ENCODE assay signal across 8 cellular contexts in the genomic region with DNA sequence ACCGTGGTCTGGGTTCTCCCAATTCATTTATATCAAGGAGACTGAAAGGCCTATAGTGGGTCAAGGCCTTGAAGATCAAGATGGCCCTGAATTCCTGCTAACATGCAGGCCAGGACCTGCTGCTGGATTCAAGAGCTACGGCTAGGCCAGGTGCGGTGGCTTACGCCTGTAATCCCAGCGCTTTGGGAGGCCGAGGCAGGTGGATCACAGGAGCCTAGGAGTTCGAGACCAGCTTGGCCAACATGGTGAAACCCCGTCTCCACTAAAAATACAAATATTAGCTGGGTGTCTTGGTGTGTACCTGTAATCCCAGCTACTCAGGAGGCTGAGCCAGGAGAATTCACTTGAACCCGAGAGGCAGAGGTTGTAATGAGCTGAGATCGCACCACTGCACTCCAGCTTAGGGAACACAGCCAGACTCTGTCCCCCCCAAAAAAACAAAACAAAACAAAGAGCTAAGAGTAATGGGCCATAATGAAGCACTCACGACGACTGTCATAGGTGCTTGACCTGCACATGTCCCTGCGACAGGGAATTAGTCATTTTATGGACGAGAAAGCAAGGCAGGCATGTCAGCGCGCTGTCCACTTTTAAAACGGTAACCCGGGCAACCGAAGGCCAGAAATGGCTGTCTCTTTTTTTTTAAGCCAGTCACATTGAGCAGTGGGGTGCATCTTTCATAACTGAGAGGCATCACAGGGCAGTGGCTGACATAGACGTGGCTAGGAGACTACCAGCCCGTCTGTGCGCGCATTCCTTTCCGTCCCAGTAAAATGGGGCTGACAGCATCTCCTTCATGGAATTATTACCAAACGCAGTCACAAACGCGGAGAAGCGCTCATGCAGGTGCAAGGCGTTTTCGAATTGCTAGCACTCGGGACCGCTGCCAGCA. TPM values are rescaled to one million over a fixed set of nuclear protein-coding genes. Genes with fewer than 3 reads are reported as not detected.
A peak's percentile ranks its signal among the peaks of the same experiment; 100 is the strongest.
DNase-seq lines count a peak whose midpoint lies in the region; ATAC-seq and TF ChIP-seq lines count a peak whose summit lies in the region.

No MANE protein-coding gene starts in this region.

- H3K27ac ChIP-seq in CD8-positive, alpha-beta memory T cell (ENCODE audit: low read depth, low read length): peak overlapping the region; percentile 82
- H3K27ac ChIP-seq in IMR-90 (ENCODE audit: insufficient read depth, low read length) (peak overlapping the region; percentile 66), lower lobe of right lung (peak overlapping the region; percentile 82), urinary bladder (ENCODE audit: low read depth) (peak overlapping the region; percentile 44)

- H3K27me3 Mint-ChIP-seq in CD8-positive, alpha-beta memory T cell: no peaks in the 10 kb centered on the region

- H2BK5ac ChIP-seq in IMR-90 (ENCODE audit: low read depth, low read length, poor library complexity, severe bottlenecking): peak overlapping the region; percentile 75

- H3K27me3 ChIP-seq in CD8-positive, alpha-beta memory T cell (ENCODE audit: insufficient read depth, low read length, poor library complexity, severe bottlenecking): no peaks in the 10 kb centered on the region
- H3K27me3 ChIP-seq in IMR-90 (ENCODE audit: control insufficient read depth, insufficient read depth, low read length) (no peaks in the 10 kb centered on the region), lower lobe of right lung (ENCODE audit: low read depth) (no peaks in the 10 kb centered on the region)

- in situ Hi-C loops in IMR-90 (cut with MboI; ENCODE audit: low sequenced_read_pairs) (no loop called here), astrocyte of the spinal cord (cut with HindIII; ENCODE audit: low sequenced_read_pairs) (no loop called here)

- peaks cover 0 to 2% (median 0%) of the 10 kb centered on the region in 5 donors for H3K9me3 Mint-ChIP-seq in CD8-positive, alpha-beta memory T cell

- dilution Hi-C loops in IMR-90 (cut with HindIII; ENCODE audit: low sequenced_read_pairs, unreplicated experiment): no loop called here

- BruUV-seq in IMR-90 (replicated peaks; lab: Mats Ljungman, UMichigan): no TSS peak

- no peak for TF ChIP-seq POLR2A in IMR-90 (IDR thresholded peaks at IDR 0.05; ENCODE audit: low read depth, low read length)

- H3K36me3 ChIP-seq in CD8-positive, alpha-beta memory T cell (ENCODE audit: insufficient read depth, low read length): peaks cover 46% of the 10 kb centered on the region
- H3K36me3 ChIP-seq in IMR-90 (ENCODE audit: control insufficient read depth, insufficient read depth, low read length) (peaks cover 43% of the 10 kb centered on the region), lower lobe of right lung (peaks cover 64% of the 10 kb centered on the region), urinary bladder (ENCODE audit: insufficient read depth) (peaks cover 5% of the 10 kb centered on the region)

- peak overlapping the region; percentile 31; the same call in 1 of the 2 replicates for H4K5ac ChIP-seq in IMR-90 (ENCODE audit: low read depth, low read length)

- DNase-seq in CD8-positive, alpha-beta memory T cell: no peak
- DNase-seq in IMR-90: no peak
- DNase-seq in astrocyte of the spinal cord (ENCODE audit: low read depth, low spot score): no peak
- no peak for DNase-seq in lower lobe of right lung
- no peak for DNase-seq in NCI-H524 (lab: John Stamatoyannopoulos, UW)
- DNase-seq in mucosa of gallbladder (ENCODE audit: low spot score): no peak

- peak overlapping the region; percentile 53 to 88 for H4K8ac ChIP-seq in IMR-90 (ENCODE audit: low read depth in 2 of 2, low read length in 2 of 2)

- H3K9me1 ChIP-seq in IMR-90 (ENCODE audit: insufficient read depth, low read length): peaks cover 5% of the 10 kb centered on the region; the same call in 1 of the 2 replicates

- peak overlapping the region; percentile 39 for H3K56ac ChIP-seq in IMR-90 (ENCODE audit: extremely low read depth, insufficient read depth, low read length)

- peak overlapping the region; percentile 61 for H3K9ac ChIP-seq in IMR-90 (ENCODE audit: low read depth, low read length)

- peaks cover 28 to 50% of the 10 kb centered on the region in 2 experiments for H3K79me1 ChIP-seq in IMR-90 (ENCODE audit: low read depth in 1 of 2, low read length in 2 of 2)

- no peak overlapping the region for H2BK120ac ChIP-seq in IMR-90 (ENCODE audit: low read depth, low read length)

- peak overlapping the region; percentile 23; the same call in 1 of the 2 replicates for H3K18ac ChIP-seq in IMR-90 (ENCODE audit: low read depth, low read length)

- peak overlapping the region; percentile 80 for H2AK5ac ChIP-seq in IMR-90 (ENCODE audit: low read depth, low read length)

- TF ChIP-seq RAD21 in IMR-90 (IDR thresholded peaks at IDR 0.05; ENCODE audit: low read length): no peak

- peaks cover 39 to 49% (median 42%) of the 10 kb centered on the region in 3 donors for H3K4me1 Mint-ChIP-seq in CD8-positive, alpha-beta memory T cell

- H3K4ac ChIP-seq in IMR-90 (ENCODE audit: low read depth, low read length): peak overlapping the region; percentile 71

- H3K4me1 ChIP-seq in CD8-positive, alpha-beta memory T cell (ENCODE audit: insufficient read depth, low read length): peaks cover 39% of the 10 kb centered on the region
- peaks cover 12% of the 10 kb centered on the region; the same call in 1 of the 2 replicates for H3K4me1 ChIP-seq in IMR-90 (ENCODE audit: control insufficient read depth, insufficient read depth, low read length)
- peaks cover 45% of the 10 kb centered on the region for H3K4me1 ChIP-seq in lower lobe of right lung
- H3K4me1 ChIP-seq in urinary bladder (ENCODE audit: insufficient read depth): no peaks in the 10 kb centered on the region

- 38% methylated on average over 15 of the region's 32 CpGs; no CpG with 5 or more reads in 1 of the 2 experiments for WGBS in IMR-90 (ENCODE audit: extremely low coverage in 2 of 2, insufficient read length in 1 of 2), 2 experiments
- 31% methylated on average over 32 of the region's 32 CpGs for WGBS in urinary bladder

- POLR2A ChIA-PET in CD8-positive, alpha-beta memory T cell (lab: Charles Lee): interaction anchor here (3.3 kb wide), 1 partner anchor 40 kb away, joined by 18 read pairs; no protein-coding TSS in a partner anchor
- POLR2A ChIA-PET in IMR-90 (lab: Charles Lee; ENCODE audit: unreplicated experiment): no interaction called here

- H4K20me1 ChIP-seq in IMR-90 (ENCODE audit: insufficient read depth, low read length): peaks cover 23% of the 10 kb centered on the region

- H3K4me2 ChIP-seq in IMR-90 (ENCODE audit: low read depth, low read length): peak overlapping the region; percentile 96

- peak overlapping the region; percentile 74 to 93 (median 81) for H3K4me3 Mint-ChIP-seq in CD8-positive, alpha-beta memory T cell

- peak overlapping the region; percentile 99 for H2AFZ ChIP-seq in IMR-90 (replicated peaks; ENCODE audit: low read length, poor library complexity)

- no peaks in the 10 kb centered on the region for H3K9me3 ChIP-seq in CD8-positive, alpha-beta memory T cell (ENCODE audit: low read length)
- H3K9me3 ChIP-seq in IMR-90 (ENCODE audit: control insufficient read depth, insufficient read depth, low read length) (no peaks in the 10 kb centered on the region), lower lobe of right lung (no peaks in the 10 kb centered on the region)

- no peak for TF ChIP-seq CTCF in IMR-90 (conservative IDR thresholded peaks at IDR 0.05; ENCODE audit: low read depth, low read length)
- TF ChIP-seq CTCF in astrocyte of the spinal cord (IDR thresholded peaks at IDR 0.05; ENCODE audit: low read depth, low read length): no peak
- TF ChIP-seq CTCF in lower lobe of right lung (IDR thresholded peaks at IDR 0.05): no peak

- ATAC-seq in IMR-90 (ENCODE audit: low read depth) (no peak), lower lobe of right lung (no peak), GM19328 (IDR thresholded peaks at IDR 0.05; ENCODE audit: unreplicated experiment) (no peak)

- peak overlapping the region; percentile 87 to 99 (median 94) for H3K27ac Mint-ChIP-seq in CD8-positive, alpha-beta memory T cell

- H2BK20ac ChIP-seq in IMR-90 (ENCODE audit: low read depth, low read length): no peak overlapping the region

- no peak overlapping the region for H2BK15ac ChIP-seq in IMR-90 (ENCODE audit: low read depth, low read length)

- H3K36me3 Mint-ChIP-seq in CD8-positive, alpha-beta memory T cell: peaks cover 0 to 73% (median 10%) of the 10 kb centered on the region in 3 donors

- intact Hi-C loops in IMR-90 (cut with micrococcal nuclease): no loop called here
- intact Hi-C loops in lower lobe of right lung (cut with DNase I): no loop called here

- H3K23ac ChIP-seq in IMR-90 (ENCODE audit: low read depth, low read length): peak overlapping the region; percentile 81

- H3K4me3 ChIP-seq in CD8-positive, alpha-beta memory T cell (ENCODE audit: low read length): peak overlapping the region; percentile 67
- H3K4me3 ChIP-seq in IMR-90 (ENCODE audit: insufficient read depth, low read depth, low read length) (peak overlapping the region; percentile 53), astrocyte of the spinal cord (ENCODE audit: low read depth, low read length) (peak overlapping the region; percentile 43), lower lobe of right lung (peak overlapping the region; percentile 52), urinary bladder (ENCODE audit: low read depth, low read length) (no peak overlapping the region)

- H4K91ac ChIP-seq in IMR-90 (ENCODE audit: insufficient read depth, low read depth, low read length): peak overlapping the region; percentile 82

- H3K14ac ChIP-seq in IMR-90 (replicated peaks; ENCODE audit: low read depth, low read length): peak overlapping the region; percentile 78

- CTCF ChIA-PET in CD8-positive, alpha-beta memory T cell (lab: Charles Lee): interaction anchor here (0.9 to 4.2 kb wide), 3 partner anchors 37 to 328 kb away, joined by 3 to 20 read pairs (median 3); partner anchors contain the start of gene HSD3B7
- CTCF ChIA-PET in IMR-90 (lab: Yijun Ruan, JAX): no interaction called here

- peak overlapping the region; percentile 62 for H2AK9ac ChIP-seq in IMR-90 (replicated peaks; ENCODE audit: low read depth, low read length, poor library complexity)

RNA-seq across cellular contexts. Expression of gene FBRS, which starts 1.0 kb away (rescaled TPM):
- 100 to 1,000 TPM; 115 to 124 TPM for total RNA-seq in CD8-positive, alpha-beta memory T cell
- polyA plus RNA-seq in CD8-positive, alpha-beta memory T cell: 7.1 TPM
- 2.0 and 2.8 TPM in 2 replicates for total RNA-seq in IMR-90 (2012; rRNA removed)
- 20.5 and 22.4 TPM in 2 replicates for polyA plus RNA-seq in IMR-90 (2012; rRNA removed)
- polyA plus RNA-seq in IMR-90 (2012; cell fraction: cytosol; rRNA removed): 15.0 and 18.0 TPM in 2 replicates
- polyA plus RNA-seq in IMR-90 (2012; cell fraction: nucleus; rRNA removed; ENCODE audit: low replicate concordance): 64.6 and 100 TPM in 2 replicates
- 68.6 TPM for total RNA-seq in lower lobe of right lung
- total RNA-seq in urinary bladder: 18.8 TPM
- 52.3 TPM for polyA plus RNA-seq in urinary bladder
- total RNA-seq in mucosa of gallbladder: 84.9 TPM

RNA-seq across cellular contexts. Expression of gene PRR14, which starts 6.5 kb away (rescaled TPM):
- total RNA-seq in CD8-positive, alpha-beta memory T cell: 10 to 100 TPM; 87.5 to 92.5 TPM
- polyA plus RNA-seq in CD8-positive, alpha-beta memory T cell: 29.7 TPM
- total RNA-seq in IMR-90 (2012; rRNA removed) (1.4 and 2.2 TPM in 2 replicates), lower lobe of right lung (46.3 TPM), urinary bladder (6.9 TPM), mucosa of gallbladder (68.9 TPM)
- polyA plus RNA-seq in IMR-90 (2012; rRNA removed) (11.8 and 11.9 TPM in 2 replicates), urinary bladder (55.3 TPM)
- polyA plus RNA-seq in IMR-90 (2012; cell fraction: cytosol; rRNA removed): 8.8 and 11.3 TPM in 2 replicates
- 43.3 and 60.6 TPM in 2 replicates for polyA plus RNA-seq in IMR-90 (2012; cell fraction: nucleus; rRNA removed; ENCODE audit: low replicate concordance)

RNA-seq across cellular contexts. Expression of gene SRCAP, which starts 41.8 kb away (rescaled TPM):
- total RNA-seq in CD8-positive, alpha-beta memory T cell: 10 to 100 TPM; 75.4 to 76.3 TPM
- polyA plus RNA-seq in CD8-positive, alpha-beta memory T cell: 33.0 TPM
- total RNA-seq in IMR-90 (2012; rRNA removed): 4.5 and 6.4 TPM in 2 replicates
- polyA plus RNA-seq in IMR-90 (2012; rRNA removed): 8.2 and 8.9 TPM in 2 replicates
- polyA plus RNA-seq in IMR-90 (2012; cell fraction: cytosol; rRNA removed): 3.1 and 6.8 TPM in 2 replicates
- polyA plus RNA-seq in IMR-90 (2012; cell fraction: nucleus; rRNA removed; ENCODE audit: low replicate concordance): 15.4 and 26.0 TPM in 2 replicates
- total RNA-seq in lower lobe of right lung: 73.8 TPM
- 15.0 TPM for total RNA-seq in urinary bladder
- polyA plus RNA-seq in urinary bladder: 20.3 TPM
- total RNA-seq in mucosa of gallbladder: 89.5 TPM

RNA-seq across cellular contexts. Expression of gene ZNF689, which starts 47.0 kb away (rescaled TPM):
- total RNA-seq in CD8-positive, alpha-beta memory T cell: 10 to 100 TPM; 14.6 to 15.7 TPM
- 13.7 TPM for polyA plus RNA-seq in CD8-positive, alpha-beta memory T cell
- total RNA-seq in IMR-90 (2012; rRNA removed) (1.9 and 2.7 TPM in 2 replicates), lower lobe of right lung (7.7 TPM), urinary bladder (5.6 TPM), mucosa of gallbladder (13.6 TPM)
- polyA plus RNA-seq in IMR-90 (2012; rRNA removed) (2.9 and 3.8 TPM in 2 replicates), urinary bladder (8.8 TPM)
- polyA plus RNA-seq in IMR-90 (2012; cell fraction: cytosol; rRNA removed): 2.1 and 3.8 TPM in 2 replicates
- 3.3 and 5.2 TPM in 2 replicates for polyA plus RNA-seq in IMR-90 (2012; cell fraction: nucleus; rRNA removed; ENCODE audit: low replicate concordance)
